1 cellular context compared by ENCODE assay signal in genomic region chr17:57995076-57995956, GRCh38.
A peak's percentile ranks its signal among the peaks of the same experiment; 100 is the strongest.
TF ChIP-seq lines count a peak whose summit lies in the region.

No MANE protein-coding gene starts in this region.

TF ChIP-seq in HepG2, 621 proteins besides CTCF, POLR2A, EP300 and RAD21 (continues in another document):
- TF ChIP-seq THRA (CRISPR knock-in tag; IDR thresholded peaks at IDR 0.05; ENCODE audit: borderline replicate concordance) (0 out of 2 replicates have a peak, but pooled peaks have one; percentile 46), ARID3A (IDR thresholded peaks at IDR 0.05; ENCODE audit: low read depth, low read length) (peak; percentile 31; the same call in 1 of the 2 replicates), ZNF616 (CRISPR knock-in tag; IDR thresholded peaks at IDR 0.05; ENCODE audit: low read depth) (no peak), ZEB1 (IDR thresholded peaks at IDR 0.05; ENCODE audit: insufficient replicate concordance, low read depth) (peak; percentile 42), TFE3 (CRISPR knock-in tag; IDR thresholded peaks at IDR 0.05) (no peak; the same call in 1 of the 2 replicates), ZNF788 (CRISPR knock-in tag; IDR thresholded peaks at IDR 0.05; ENCODE audit: borderline replicate concordance) (peak; percentile 54; the same call in 1 of the 2 replicates), THYN1 (CRISPR knock-in tag; IDR thresholded peaks at IDR 0.05; ENCODE audit: borderline replicate concordance, low read depth) (no peak), ZNF501 (CRISPR knock-in tag; IDR thresholded peaks at IDR 0.05) (peak; percentile 31; the same call in 1 of the 2 replicates), ZNF136 (CRISPR knock-in tag; IDR thresholded peaks at IDR 0.05; ENCODE audit: low read depth) (no peak), PAF1 (CRISPR knock-in tag; IDR thresholded peaks at IDR 0.05) (peak; percentile 96), ZNF687 (CRISPR knock-in tag; IDR thresholded peaks at IDR 0.05) (peak; percentile 36), THAP9 (CRISPR knock-in tag; IDR thresholded peaks at IDR 0.05; ENCODE audit: borderline replicate concordance) (no peak), ZNF670 (CRISPR knock-in tag; IDR thresholded peaks at IDR 0.05; ENCODE audit: borderline replicate concordance) (0 out of 2 replicates have a peak, but pooled peaks have one; percentile 55), IKZF4 (CRISPR knock-in tag; IDR thresholded peaks at IDR 0.05; ENCODE audit: borderline replicate concordance, low read depth, not compliant biosample characterization) (no peak), PHF5A (CRISPR knock-in tag; IDR thresholded peaks at IDR 0.05; ENCODE audit: low read depth, unreplicated experiment) (peak; percentile 29), ZNF792 (CRISPR knock-in tag; IDR thresholded peaks at IDR 0.05) (peak; percentile 56; the same call in 1 of the 2 replicates), ZBTB37 (CRISPR knock-in tag; IDR thresholded peaks at IDR 0.05) (no peak), PCBP2 (optimal IDR thresholded peaks at IDR 0.05; ENCODE audit: low read depth, low read length, poor library complexity, severe bottlenecking) (no peak), ZBTB40 (IDR thresholded peaks at IDR 0.05) (no peak), ZBTB40 (CRISPR knock-in tag; IDR thresholded peaks at IDR 0.05) (no peak), ZSCAN5A (CRISPR knock-in tag; IDR thresholded peaks at IDR 0.05; ENCODE audit: borderline replicate concordance) (0 out of 2 replicates have a peak, but pooled peaks have one; percentile 37), ZNF414 (CRISPR knock-in tag; IDR thresholded peaks at IDR 0.05) (peak; percentile 70; the same call in 1 of the 2 replicates), KLF16 (CRISPR knock-in tag; IDR thresholded peaks at IDR 0.05) (peak in 1 of 2 experiments; percentile 53; a peak in 1 of 4 replicates)
